ENCODE assay signal across 17 cellular contexts in the genomic region with DNA sequence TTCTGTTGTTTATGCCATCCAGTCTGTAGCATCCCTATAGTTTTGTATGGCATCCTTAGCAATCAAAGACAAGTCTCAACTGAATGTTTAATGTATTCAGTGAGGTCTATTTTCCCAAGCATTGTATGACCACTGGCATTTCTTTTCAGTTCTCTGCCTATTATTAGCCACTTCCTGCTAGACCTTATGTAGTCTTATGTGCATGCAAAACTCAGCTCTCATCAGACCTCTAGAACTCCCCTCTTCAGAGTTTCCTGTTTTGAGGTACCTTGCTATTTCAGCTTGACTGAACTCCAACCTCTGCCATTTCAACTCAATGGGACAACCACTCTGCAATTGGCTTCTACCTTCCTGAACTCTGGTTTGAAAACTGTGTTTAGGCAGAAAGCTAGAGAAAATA.
DNase-seq lines count a peak whose midpoint lies in the region; ATAC-seq, FAIRE-seq and TF ChIP-seq lines count a peak whose summit lies in the region.
"Had no signal": no experiment of that assay in that cellular context is flagged by ENCODE, and none has a peak within 500 bp of the region (broad histone marks: within the 10 kb centered on the region; RNA-seq: fewer than 3 reads in every experiment).

No MANE protein-coding gene starts in this region.

- no peak overlapping the region for H3K27ac ChIP-seq in thyroid gland
- H3K27ac ChIP-seq in osteoblast (ENCODE audit: low read depth, low read length), result no peak overlapping the region
- H3K27ac ChIP-seq in small intestine (ENCODE audit: low read depth in 1 of 2, low read length in 1 of 2), result no peak overlapping the region
- H3K27ac ChIP-seq: SK-N-MC, testis had no signal

- DNase-seq in GM12892 (ENCODE audit: insufficient read length) (no peak), thyroid gland (no peak), osteoblast (ENCODE audit: insufficient read length, low spot score, missing footprints) (no peak), small intestine (no peak)
- DNase-seq in activated naive CD4-positive, alpha-beta T cell treated with anti-CD3 and anti-CD28 coated beads, Interleukin-2, amount 10 ng/mL, durations not matched to agents 7 days and 5 days, result no peak
- DNase-seq: activated CD4-positive, alpha-beta T cell treated with anti-CD3 and anti-CD28 coated beads, Interleukin-2, amount 50 U/mL, for 1 hour; EL; left ventricle myocardium superior; testis had no signal

- H3K4me3 Mint-ChIP-seq in activated naive CD4-positive, alpha-beta T cell treated with anti-CD3 and anti-CD28 coated beads, Interleukin-2, amount 10 ng/mL, durations not matched to agents 7 days and 5 days, result no peak overlapping the region
- H3K4me3 Mint-ChIP-seq: activated naive CD4-positive, alpha-beta T cell treated with anti-CD3 and anti-CD28 coated beads, Interleukin-2, amount 50 U/mL, for 24 hours; dendritic cell treated with granulocyte-macrophage colony-stimulating factor and Interleukin-4, amounts not matched to agents 40 ng/mL and 50 ng/mL, for 4 days had no signal

- CTCF ChIA-PET in activated naive CD4-positive, alpha-beta T cell treated with anti-CD3 and anti-CD28 coated beads, Interleukin-2, amount 10 ng/mL, durations not matched to agents 7 days and 5 days (lab: Charles Lee), result no interaction called here

- peak; percentile 89 for ATAC-seq in GM19397 (IDR thresholded peaks at IDR 0.05; ENCODE audit: unreplicated experiment)
- ATAC-seq in HG02884 (IDR thresholded peaks at IDR 0.05; ENCODE audit: unreplicated experiment), result peak; percentile 90
- ATAC-seq in HG03565 (IDR thresholded peaks at IDR 0.05; ENCODE audit: unreplicated experiment), result peak; percentile 97
- ATAC-seq: left ventricle myocardium superior had no signal

- H3K4me3 ChIP-seq in thyroid gland (replicated peaks in 1 of 3) (no peak overlapping the region), osteoblast (ENCODE audit: insufficient read depth, low read length) (no peak overlapping the region), small intestine (ENCODE audit: low read depth in 1 of 2, low read length in 2 of 2) (no peak overlapping the region)
- H3K4me3 ChIP-seq: SK-N-MC, testis had no signal

- H3K9me3 Mint-ChIP-seq in activated naive CD4-positive, alpha-beta T cell treated with anti-CD3 and anti-CD28 coated beads, Interleukin-2, amount 10 ng/mL, durations not matched to agents 7 days and 5 days, result no peaks in the 10 kb centered on the region

- no peaks in the 10 kb centered on the region for H4K20me1 ChIP-seq in osteoblast (ENCODE audit: insufficient read depth, low read length)

- H3K4me1 ChIP-seq in thyroid gland (no peaks in the 10 kb centered on the region), osteoblast (ENCODE audit: insufficient read depth, low read length) (no peaks in the 10 kb centered on the region), small intestine (ENCODE audit: control insufficient read depth in 2 of 2, insufficient read depth in 1 of 2, low read depth in 1 of 2, low read length in 1 of 2) (no peaks in the 10 kb centered on the region)
- H3K4me1 ChIP-seq: testis had no signal

- intact Hi-C loops in thyroid gland (cut with DNase I), result no loop called here

- H3K9me3 ChIP-seq in thyroid gland, result peaks cover 3% of the 10 kb centered on the region
- no peaks in the 10 kb centered on the region for H3K9me3 ChIP-seq in osteoblast (ENCODE audit: low read depth, low read length)
- H3K9me3 ChIP-seq in small intestine (ENCODE audit: control insufficient read depth, low read depth), result no peaks in the 10 kb centered on the region
- H3K9me3 ChIP-seq: testis had no signal

- no peak overlapping the region for H3K27ac Mint-ChIP-seq in activated naive CD4-positive, alpha-beta T cell treated with anti-CD3 and anti-CD28 coated beads, Interleukin-2, amount 10 ng/mL, durations not matched to agents 7 days and 5 days
- H3K27ac Mint-ChIP-seq: activated naive CD4-positive, alpha-beta T cell treated with anti-CD3 and anti-CD28 coated beads, Interleukin-2, amount 50 U/mL, for 24 hours; dendritic cell treated with granulocyte-macrophage colony-stimulating factor and Interleukin-4, amounts not matched to agents 40 ng/mL and 50 ng/mL, for 4 days had no signal

- H3K27me3 ChIP-seq in thyroid gland (no peaks in the 10 kb centered on the region), osteoblast (ENCODE audit: insufficient read depth, low read length) (no peaks in the 10 kb centered on the region), small intestine (ENCODE audit: control insufficient read depth in 2 of 2, insufficient read depth in 2 of 2, low read length in 2 of 2) (no peaks in the 10 kb centered on the region)
- H3K27me3 ChIP-seq: testis had no signal

- H3K36me3 ChIP-seq in thyroid gland (no peaks in the 10 kb centered on the region), osteoblast (ENCODE audit: insufficient read depth, low read length) (no peaks in the 10 kb centered on the region), small intestine (ENCODE audit: control insufficient read depth in 2 of 2, insufficient read depth in 2 of 2, low read length in 2 of 2) (no peaks in the 10 kb centered on the region)

- no peaks in the 10 kb centered on the region for H3K36me3 Mint-ChIP-seq in activated naive CD4-positive, alpha-beta T cell treated with anti-CD3 and anti-CD28 coated beads, Interleukin-2, amount 10 ng/mL, durations not matched to agents 7 days and 5 days
- H3K36me3 Mint-ChIP-seq: activated naive CD4-positive, alpha-beta T cell treated with anti-CD3 and anti-CD28 coated beads, Interleukin-2, amount 50 U/mL, for 24 hours had no signal

- peak; percentile 70 for FAIRE-seq in GM12892 (lab: Jason Lieb, UNC)
- FAIRE-seq in small intestine (lab: Jason Lieb, UNC), result no peak
- FAIRE-seq: frontal cortex, H54 had no signal

- no peak for TF ChIP-seq POLR2A in GM12892 (IDR thresholded peaks at IDR 0.05; ENCODE audit: low read depth, low read length)
- no peak for TF ChIP-seq POLR2A in thyroid gland (IDR thresholded peaks at IDR 0.05)

- H3K27me3 Mint-ChIP-seq in activated naive CD4-positive, alpha-beta T cell treated with anti-CD3 and anti-CD28 coated beads, Interleukin-2, amount 10 ng/mL, durations not matched to agents 7 days and 5 days, result no peaks in the 10 kb centered on the region
- H3K27me3 Mint-ChIP-seq: dendritic cell treated with granulocyte-macrophage colony-stimulating factor and Interleukin-4, amounts not matched to agents 40 ng/mL and 50 ng/mL, for 4 days had no signal

- H3K79me2 ChIP-seq in osteoblast (ENCODE audit: insufficient read depth, low read length), result no peaks in the 10 kb centered on the region

- no peak overlapping the region for H3K4me2 ChIP-seq in osteoblast (ENCODE audit: insufficient read depth, low read length)

- no peak overlapping the region for H2AFZ ChIP-seq in osteoblast (ENCODE audit: low read length)

- TF ChIP-seq CTCF in thyroid gland (IDR thresholded peaks at IDR 0.05) (no peak), osteoblast (IDR thresholded peaks at IDR 0.05; ENCODE audit: extremely low read depth, low read depth, low read length) (no peak)

- H3K4me1 Mint-ChIP-seq in activated naive CD4-positive, alpha-beta T cell treated with anti-CD3 and anti-CD28 coated beads, Interleukin-2, amount 10 ng/mL, durations not matched to agents 7 days and 5 days, result no peaks in the 10 kb centered on the region
- H3K4me1 Mint-ChIP-seq: activated naive CD4-positive, alpha-beta T cell treated with anti-CD3 and anti-CD28 coated beads, Interleukin-2, amount 50 U/mL, for 24 hours had no signal
